Comparison of ENCODE assay signal across 16 cellular contexts in the genomic region with DNA sequence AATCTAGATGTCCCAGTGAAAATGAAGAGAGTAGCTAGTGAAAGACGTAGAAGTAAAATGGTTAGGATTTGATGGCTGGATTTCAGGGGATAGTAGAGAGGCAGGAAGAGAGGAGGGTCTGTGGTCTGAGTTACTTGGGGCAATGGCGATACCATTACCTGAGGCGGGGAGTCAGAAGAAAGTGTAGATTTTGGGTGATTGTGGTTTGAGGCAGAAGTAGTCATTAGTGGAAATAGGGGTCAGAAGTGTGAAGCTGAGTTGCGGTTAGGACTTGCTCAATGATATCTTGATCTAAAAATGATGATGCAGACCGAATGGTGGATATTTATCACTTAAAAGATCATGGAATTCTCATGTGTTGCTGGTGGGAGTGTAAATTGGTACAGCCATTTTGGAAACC.
"Had no signal": no experiment of that assay in that cellular context is flagged by ENCODE, and none has a peak within 500 bp of the region (broad histone marks: within the 10 kb centered on the region; RNA-seq: fewer than 3 reads in every experiment).

No MANE protein-coding gene starts in this region.

- H3K27ac ChIP-seq: ovary, psoas muscle, skin epidermis, upper lobe of right lung had no signal

- H3K9me3 ChIP-seq: mucosa of descending colon, ovary, psoas muscle, upper lobe of right lung had no signal

- H3K4me3 ChIP-seq: mucosa of descending colon, ovary, psoas muscle, skin epidermis, upper lobe of right lung had no signal

- H3K27ac Mint-ChIP-seq: activated CD4-positive, alpha-beta T cell treated with anti-CD3 and anti-CD28 coated beads, Interleukin-2, amount 10 ng/mL, durations not matched to agents 7 days and 5 days; activated naive CD4-positive, alpha-beta T cell treated with anti-CD3 and anti-CD28 coated beads, Interleukin-2, amount 50 U/mL, for 24 hours; dendritic cell treated with granulocyte-macrophage colony-stimulating factor and Interleukin-4, amounts not matched to agents 40 ng/mL and 50 ng/mL, for 4 days had no signal

- H3K4me1 ChIP-seq: psoas muscle, upper lobe of right lung had no signal

- H3K9me3 Mint-ChIP-seq: activated CD4-positive, alpha-beta T cell treated with anti-CD3 and anti-CD28 coated beads, Interleukin-2, amount 10 ng/mL, durations not matched to agents 7 days and 5 days; activated naive CD4-positive, alpha-beta T cell treated with anti-CD3 and anti-CD28 coated beads, Interleukin-2, amount 50 U/mL, for 24 hours; activated T-cell treated with anti-CD3 and anti-CD28 coated beads, Interleukin-2, amount 50 U/mL, for 4 hours; dendritic cell treated with granulocyte-macrophage colony-stimulating factor and Interleukin-4, amounts not matched to agents 40 ng/mL and 50 ng/mL, for 4 days; naive B cell had no signal

- ATAC-seq: activated T-cell treated with anti-CD3 and anti-CD28 coated beads, Interleukin-2, amount 50 U/mL, for 4 hours; left ventricle myocardium superior; mucosa of descending colon; psoas muscle; right cardiac atrium; upper lobe of right lung had no signal

- DNase-seq: activated CD4-positive, alpha-beta T cell treated with anti-CD3 and anti-CD28 coated beads, Interleukin-2, amount 10 ng/mL, durations not matched to agents 7 days and 5 days; activated effector memory CD4-positive, alpha-beta T cell treated with anti-CD3 and anti-CD28 coated beads, Interleukin-2, amount 50 U/mL, for 16 hours; activated T-cell treated with anti-CD3 and anti-CD28 coated beads, Interleukin-2, amount 50 U/mL, for 4 hours; amniotic stem cell; effector CD8-positive, alpha-beta T cell; left ventricle myocardium superior; mucosa of descending colon; naive B cell; ovary; psoas muscle; right cardiac atrium; stimulated activated CD4-positive, alpha-beta T cell treated with anti-CD3 and anti-CD28 coated beads, Interleukin-2, amount 100 ng/mL, for 48 hours; upper lobe of right lung had no signal

- H3K36me3 ChIP-seq: ovary had no signal

- H3K27me3 Mint-ChIP-seq: activated CD4-positive, alpha-beta T cell treated with anti-CD3 and anti-CD28 coated beads, Interleukin-2, amount 10 ng/mL, durations not matched to agents 7 days and 5 days; activated naive CD4-positive, alpha-beta T cell treated with anti-CD3 and anti-CD28 coated beads, Interleukin-2, amount 50 U/mL, for 24 hours; dendritic cell treated with granulocyte-macrophage colony-stimulating factor and Interleukin-4, amounts not matched to agents 40 ng/mL and 50 ng/mL, for 4 days; naive B cell had no signal

- H3K27me3 ChIP-seq: ovary, upper lobe of right lung had no signal

- H3K4me3 Mint-ChIP-seq: activated CD4-positive, alpha-beta T cell treated with anti-CD3 and anti-CD28 coated beads, Interleukin-2, amount 10 ng/mL, durations not matched to agents 7 days and 5 days; activated naive CD4-positive, alpha-beta T cell treated with anti-CD3 and anti-CD28 coated beads, Interleukin-2, amount 50 U/mL, for 24 hours; activated T-cell treated with anti-CD3 and anti-CD28 coated beads, Interleukin-2, amount 50 U/mL, for 4 hours; dendritic cell treated with granulocyte-macrophage colony-stimulating factor and Interleukin-4, amounts not matched to agents 40 ng/mL and 50 ng/mL, for 4 days; naive B cell had no signal
